In the genomic region with DNA sequence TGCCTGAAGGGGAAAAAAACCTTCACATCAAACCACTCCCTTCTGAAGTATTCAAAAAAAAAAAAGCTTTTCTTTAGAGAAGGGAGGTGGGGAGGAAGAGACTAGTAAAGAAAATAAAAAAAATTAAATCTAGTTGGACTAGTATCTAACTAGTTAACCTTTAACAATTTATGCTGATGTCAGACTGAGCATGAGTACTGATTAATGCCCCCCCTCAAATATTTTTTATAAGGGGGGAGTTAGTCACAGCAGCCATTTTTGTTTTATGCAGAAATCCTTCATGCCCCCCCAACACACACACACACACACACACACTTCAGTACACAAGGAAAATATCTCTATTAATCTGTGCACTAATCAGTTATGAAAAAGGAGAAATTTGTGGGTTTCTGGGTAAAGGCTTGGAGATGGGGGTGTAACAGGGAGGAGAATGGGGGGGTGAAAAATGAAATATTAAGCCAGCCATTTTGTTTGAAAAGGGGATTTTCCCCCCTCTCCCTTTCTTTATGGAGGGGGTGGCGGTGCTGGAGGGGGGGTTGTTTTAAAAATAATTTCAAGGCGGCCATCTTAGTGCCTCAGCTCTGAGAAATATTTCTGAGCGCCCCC, we compare ENCODE assay signal across 1 cellular context.
TF ChIP-seq lines count a peak whose summit lies in the region.

No MANE protein-coding gene starts in this region.

TF ChIP-seq in K562, 482 proteins besides CTCF, POLR2A, EP300 and RAD21 (continued from another document):
- TF ChIP-seq, protein P1, sequence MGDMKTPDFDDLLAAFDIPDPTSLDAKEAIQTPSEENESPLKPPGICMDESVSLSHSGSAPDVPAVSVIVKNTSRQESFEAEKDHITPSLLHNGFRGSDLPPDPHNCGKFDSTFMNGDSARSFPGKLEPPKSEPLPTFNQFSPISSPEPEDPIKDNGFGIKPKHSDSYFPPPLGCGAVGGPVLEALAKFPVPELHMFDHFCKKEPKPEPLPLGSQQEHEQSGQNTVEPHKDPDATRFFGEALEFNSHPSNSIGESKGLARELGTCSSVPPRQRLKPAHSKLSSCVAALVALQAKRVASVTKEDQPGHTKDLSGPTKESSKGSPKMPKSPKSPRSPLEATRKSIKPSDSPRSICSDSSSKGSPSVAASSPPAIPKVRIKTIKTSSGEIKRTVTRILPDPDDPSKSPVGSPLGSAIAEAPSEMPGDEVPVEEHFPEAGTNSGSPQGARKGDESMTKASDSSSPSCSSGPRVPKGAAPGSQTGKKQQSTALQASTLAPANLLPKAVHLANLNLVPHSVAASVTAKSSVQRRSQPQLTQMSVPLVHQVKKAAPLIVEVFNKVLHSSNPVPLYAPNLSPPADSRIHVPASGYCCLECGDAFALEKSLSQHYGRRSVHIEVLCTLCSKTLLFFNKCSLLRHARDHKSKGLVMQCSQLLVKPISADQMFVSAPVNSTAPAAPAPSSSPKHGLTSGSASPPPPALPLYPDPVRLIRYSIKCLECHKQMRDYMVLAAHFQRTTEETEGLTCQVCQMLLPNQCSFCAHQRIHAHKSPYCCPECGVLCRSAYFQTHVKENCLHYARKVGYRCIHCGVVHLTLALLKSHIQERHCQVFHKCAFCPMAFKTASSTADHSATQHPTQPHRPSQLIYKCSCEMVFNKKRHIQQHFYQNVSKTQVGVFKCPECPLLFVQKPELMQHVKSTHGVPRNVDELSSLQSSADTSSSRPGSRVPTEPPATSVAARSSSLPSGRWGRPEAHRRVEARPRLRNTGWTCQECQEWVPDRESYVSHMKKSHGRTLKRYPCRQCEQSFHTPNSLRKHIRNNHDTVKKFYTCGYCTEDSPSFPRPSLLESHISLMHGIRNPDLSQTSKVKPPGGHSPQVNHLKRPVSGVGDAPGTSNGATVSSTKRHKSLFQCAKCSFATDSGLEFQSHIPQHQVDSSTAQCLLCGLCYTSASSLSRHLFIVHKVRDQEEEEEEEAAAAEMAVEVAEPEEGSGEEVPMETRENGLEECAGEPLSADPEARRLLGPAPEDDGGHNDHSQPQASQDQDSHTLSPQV (IDR thresholded peaks at IDR 0.05) = no peak
- TF ChIP-seq, protein P2, sequence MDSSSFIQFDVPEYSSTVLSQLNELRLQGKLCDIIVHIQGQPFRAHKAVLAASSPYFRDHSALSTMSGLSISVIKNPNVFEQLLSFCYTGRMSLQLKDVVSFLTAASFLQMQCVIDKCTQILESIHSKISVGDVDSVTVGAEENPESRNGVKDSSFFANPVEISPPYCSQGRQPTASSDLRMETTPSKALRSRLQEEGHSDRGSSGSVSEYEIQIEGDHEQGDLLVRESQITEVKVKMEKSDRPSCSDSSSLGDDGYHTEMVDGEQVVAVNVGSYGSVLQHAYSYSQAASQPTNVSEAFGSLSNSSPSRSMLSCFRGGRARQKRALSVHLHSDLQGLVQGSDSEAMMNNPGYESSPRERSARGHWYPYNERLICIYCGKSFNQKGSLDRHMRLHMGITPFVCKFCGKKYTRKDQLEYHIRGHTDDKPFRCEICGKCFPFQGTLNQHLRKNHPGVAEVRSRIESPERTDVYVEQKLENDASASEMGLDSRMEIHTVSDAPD (CRISPR knock-in tag; IDR thresholded peaks at IDR 0.05) = no peak
- TF ChIP-seq DACH1 (IDR thresholded peaks at IDR 0.05; ENCODE audit: partially characterized antibody) = peak; percentile 9
